15 cellular contexts compared by ENCODE assay signal in genomic region chr17:73317554-73318426, GRCh38. TPM values are rescaled to one million over a fixed set of nuclear protein-coding genes. Genes with fewer than 3 reads are reported as not detected.
A peak's percentile ranks its signal among the peaks of the same experiment; 100 is the strongest.
DNase-seq lines count a peak whose midpoint lies in the region; ATAC-seq lines count a peak whose summit lies in the region.
"Had no signal": no experiment of that assay in that cellular context is flagged by ENCODE, and none has a peak within 500 bp of the region (broad histone marks: within the 10 kb centered on the region; RNA-seq: fewer than 3 reads in every experiment).

No MANE protein-coding gene starts in this region.

- H3K27me3 ChIP-seq in adipocyte (replicated peaks; ENCODE audit: control insufficient read depth, insufficient read depth, low read length) (no peaks in the 10 kb centered on the region), mucosa of stomach (ENCODE audit: control insufficient read depth, insufficient read depth, low read length) (no peaks in the 10 kb centered on the region)

- H3K36me3 Mint-ChIP-seq in immature natural killer cell = no peaks in the 10 kb centered on the region
- H3K36me3 Mint-ChIP-seq: activated naive CD4-positive, alpha-beta T cell treated with anti-CD3 and anti-CD28 coated beads, Interleukin-2, amount 10 ng/mL, durations not matched to agents 7 days and 5 days had no signal

- H3K4me3 Mint-ChIP-seq in immature natural killer cell = no peak overlapping the region
- H3K4me3 Mint-ChIP-seq: activated naive CD4-positive, alpha-beta T cell treated with anti-CD3 and anti-CD28 coated beads, Interleukin-2, amount 10 ng/mL, durations not matched to agents 7 days and 5 days had no signal

- no peaks in the 10 kb centered on the region for H3K9me3 ChIP-seq in adipocyte (ENCODE audit: control insufficient read depth, low read length)
- H3K9me3 ChIP-seq in mucosa of stomach (ENCODE audit: control insufficient read depth, low read length) = no peaks in the 10 kb centered on the region

- peaks cover 0 to 5% (median 3%) of the 10 kb centered on the region in 3 donors for H3K27me3 Mint-ChIP-seq in immature natural killer cell (ENCODE audit: low read depth in 3 of 3)

- H3K4me1 ChIP-seq in adipocyte (ENCODE audit: control insufficient read depth, insufficient read depth, low read length) (peaks cover 27% of the 10 kb centered on the region), mucosa of stomach (ENCODE audit: control insufficient read depth, insufficient read depth, low read length) (peaks cover 17% of the 10 kb centered on the region)

- H3K9me3 Mint-ChIP-seq in immature natural killer cell = no peaks in the 10 kb centered on the region
- H3K9me3 Mint-ChIP-seq: activated naive CD4-positive, alpha-beta T cell treated with anti-CD3 and anti-CD28 coated beads, Interleukin-2, amount 10 ng/mL, durations not matched to agents 7 days and 5 days had no signal

- H3K4me1 Mint-ChIP-seq in immature natural killer cell = no peaks in the 10 kb centered on the region

- H3K36me3 ChIP-seq in adipocyte (ENCODE audit: control insufficient read depth, insufficient read depth, low read length, severe bottlenecking) (no peaks in the 10 kb centered on the region), mucosa of stomach (ENCODE audit: control insufficient read depth, insufficient read depth, low read length) (no peaks in the 10 kb centered on the region)

- peak; percentile 32 for DNase-seq in EH (ENCODE audit: low read depth)
- peak; percentile 72 for DNase-seq in adipocyte (ENCODE audit: low read depth)
- DNase-seq in amniotic stem cell (lab: John Stamatoyannopoulos, UW) = no peak
- DNase-seq in LoVo (ENCODE audit: low spot score) = no peak
- no peak for DNase-seq in immature natural killer cell
- no peak for DNase-seq in activated CD4-positive, alpha-beta T cell treated with anti-CD3 and anti-CD28 coated beads, Interleukin-2, amount 50 U/mL, for 48 hours
- DNase-seq: activated naive CD4-positive, alpha-beta T cell treated with anti-CD3 and anti-CD28 coated beads, Interleukin-2, amount 10 ng/mL, durations not matched to agents 7 days and 5 days; caudate nucleus; HCEC 1CT; SIG-M5; stimulated activated CD4-positive, alpha-beta T cell treated with anti-CD3 and anti-CD28 coated beads, Interleukin-15, amount 100 ng/mL, for 24 hours; trophoblast cell had no signal

- peak overlapping the region; percentile 8 for H3K4me3 ChIP-seq in adipocyte (ENCODE audit: low read length)
- no peak overlapping the region for H3K4me3 ChIP-seq in mucosa of stomach (ENCODE audit: low read length)

- ATAC-seq in HG02759 (IDR thresholded peaks at IDR 0.05; ENCODE audit: unreplicated experiment) = peak; percentile 24

- no peak overlapping the region for H3K27ac Mint-ChIP-seq in immature natural killer cell
- H3K27ac Mint-ChIP-seq: activated naive CD4-positive, alpha-beta T cell treated with anti-CD3 and anti-CD28 coated beads, Interleukin-2, amount 10 ng/mL, durations not matched to agents 7 days and 5 days had no signal

- peak overlapping the region; percentile 53 for H3K9ac ChIP-seq in adipocyte (ENCODE audit: low read length)
- H3K9ac ChIP-seq in mucosa of stomach (ENCODE audit: low read length) = peak overlapping the region; percentile 7
- H3K9ac ChIP-seq: parathyroid adenoma had no signal

RNA-seq across cellular contexts. Expression of gene CDC42EP4, which starts 6.0 kb away (rescaled TPM):
- polyA plus RNA-seq in immature natural killer cell = under 1 TPM in 2 of 3 donors, not detected in 1; 0.26 to 0.41 TPM

RNA-seq across cellular contexts. Expression of gene CPSF4L, which starts 56.1 kb away (rescaled TPM):
- polyA plus RNA-seq in immature natural killer cell = not detected

Comparison
In these comparisons a context has a peak if more than half of its experiments do, and no peak if none do; other contexts are left out.
1. DNase-seq: peak in EH (single experiment) and adipocyte (single experiment); none in amniotic stem cell (single experiment), LoVo (single experiment), immature natural killer cell (0 of 3) and activated CD4-positive, alpha-beta T cell treated with anti-CD3 and anti-CD28 coated beads, Interleukin-2, amount 50 U/mL, for 48 hours (0 of 2).